In the genomic region with DNA sequence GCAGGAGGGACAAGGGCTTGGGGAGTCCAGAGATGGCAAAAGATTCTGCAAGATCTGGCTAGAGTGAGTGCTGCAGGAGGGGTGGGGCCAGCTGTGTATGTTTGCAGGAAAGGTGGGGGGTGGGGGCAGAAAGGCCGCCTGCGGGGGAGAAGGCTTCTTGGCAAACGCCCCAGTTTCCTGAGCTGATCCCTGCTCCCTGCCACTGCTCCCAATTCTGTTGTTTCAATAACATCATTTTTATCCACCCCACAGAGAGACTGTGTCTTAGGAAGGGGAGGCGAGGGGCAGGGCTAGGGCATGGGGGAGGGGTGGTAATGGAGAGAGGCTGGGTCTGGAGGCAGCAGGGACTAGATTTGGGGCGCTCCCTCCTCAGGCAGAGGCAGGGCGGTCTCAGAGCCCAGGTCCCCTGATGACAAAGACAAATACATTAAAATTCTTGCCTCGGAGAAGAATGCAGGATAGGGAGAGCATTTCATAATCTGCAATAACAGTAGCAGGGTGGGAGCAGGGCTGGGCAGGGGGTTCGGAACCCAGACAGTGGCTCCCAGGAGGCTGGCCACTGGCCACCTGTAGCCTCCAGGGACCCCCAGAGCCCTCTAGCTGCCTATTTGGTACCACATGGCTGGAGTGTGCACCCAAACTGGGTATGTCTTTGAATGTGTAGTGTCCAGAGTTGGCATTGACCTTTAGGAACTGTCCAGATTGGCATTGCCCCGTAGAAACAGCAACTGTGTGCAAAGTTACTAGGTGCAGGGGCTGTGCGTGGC, we compare ENCODE assay signal across 1 cellular context.
TF ChIP-seq lines count a peak whose summit lies in the region.

No MANE protein-coding gene starts in this region.

TF ChIP-seq in A549, 52 proteins besides CTCF, POLR2A, EP300 and RAD21:
- TF ChIP-seq HOXB5 (CRISPR knock-in tag; IDR thresholded peaks at IDR 0.05) (no peak), CHD4 (IDR thresholded peaks at IDR 0.05; ENCODE audit: borderline replicate concordance) (no peak), PHF8 (IDR thresholded peaks at IDR 0.05; ENCODE audit: borderline replicate concordance, low read depth) (no peak), RFX5 (IDR thresholded peaks at IDR 0.05) (no peak), TFCP2L1 (CRISPR knock-in tag; IDR thresholded peaks at IDR 0.05) (no peak), CBX2 (IDR thresholded peaks at IDR 0.05; ENCODE audit: borderline replicate concordance, low read depth) (no peak), FOSL2 (IDR thresholded peaks at IDR 0.05) (no peak), FOSL2 (CRISPR knock-in tag; IDR thresholded peaks at IDR 0.05) (no peak), ZNF302 (CRISPR knock-in tag; IDR thresholded peaks at IDR 0.05) (no peak)
